ENCODE assay signal across 8 cellular contexts in genomic region chrX:57821703-57822375, GRCh38.
DNase-seq lines count a peak whose midpoint lies in the region; ATAC-seq, FAIRE-seq and TF ChIP-seq lines count a peak whose summit lies in the region.

No MANE protein-coding gene starts in this region.

- H3K36me3 ChIP-seq in Peyer's patch (no peaks in the 10 kb centered on the region), bronchial epithelial cell (ENCODE audit: control insufficient read depth, insufficient read depth, low read length) (no peaks in the 10 kb centered on the region), kidney (ENCODE audit: control insufficient read depth in 1 of 2, insufficient read depth in 2 of 2, low read length in 2 of 2) (no peaks in the 10 kb centered on the region), stomach smooth muscle (ENCODE audit: control insufficient read depth in 2 of 2, insufficient read depth in 2 of 2, low read length in 2 of 2) (no peaks in the 10 kb centered on the region)

- TF ChIP-seq POLR2A in Peyer's patch (IDR thresholded peaks at IDR 0.05): no peak

- H3K27ac ChIP-seq in Peyer's patch (no peak overlapping the region), kidney (ENCODE audit: low read depth in 2 of 2, low read length in 2 of 2) (no peak overlapping the region), stomach smooth muscle (ENCODE audit: low read length) (no peak overlapping the region)

- intact Hi-C loops in kidney (cut with DNase I): loop anchor here (10.0 kb wide), 1 partner anchor 103 kb away; no protein-coding TSS in a partner anchor

- no peaks in the 10 kb centered on the region for H3K4me1 ChIP-seq in Peyer's patch
- H3K4me1 ChIP-seq in kidney (ENCODE audit: control insufficient read depth in 1 of 2, insufficient read depth in 1 of 2, low read depth in 1 of 2, low read length in 2 of 2): no peaks in the 10 kb centered on the region
- H3K4me1 ChIP-seq in stomach smooth muscle (ENCODE audit: control insufficient read depth, insufficient read depth, low read length): no peaks in the 10 kb centered on the region

- DNase-seq in DMS153 (lab: John Stamatoyannopoulos, UW) (peak; percentile 23), LNCaP clone FGC (ENCODE audit: low read depth) (peak; percentile 18), Peyer's patch (peak in 1 of 3 donors; percentile 53), bronchial epithelial cell (ENCODE audit: low read depth) (peak; percentile 40), kidney (no peak), GF-D8 (lab: John Stamatoyannopoulos, UW) (no peak)

- H3K4me3 ChIP-seq in LNCaP clone FGC (ENCODE audit: low read depth, low read length) (no peak overlapping the region), Peyer's patch (no peak overlapping the region), bronchial epithelial cell (ENCODE audit: low read depth, low read length) (no peak overlapping the region), kidney (ENCODE audit: low read length in 2 of 2) (peak overlapping the region; percentile 55 to 58), stomach smooth muscle (ENCODE audit: low read length in 2 of 2) (peak overlapping the region; percentile 41 to 67)

- H3K9ac ChIP-seq in kidney (ENCODE audit: low read length in 2 of 2) (peak overlapping the region in 1 of 2 donors; percentile 12), stomach smooth muscle (ENCODE audit: low read length in 2 of 2) (no peak overlapping the region)

- peak; percentile 86 for ATAC-seq in GM19395 (IDR thresholded peaks at IDR 0.05; ENCODE audit: unreplicated experiment)

- H3K27me3 ChIP-seq in Peyer's patch (no peaks in the 10 kb centered on the region), bronchial epithelial cell (ENCODE audit: control insufficient read depth, insufficient read depth, low read length) (no peaks in the 10 kb centered on the region), stomach smooth muscle (ENCODE audit: control insufficient read depth in 1 of 2, insufficient read depth in 2 of 2, low read length in 2 of 2) (no peaks in the 10 kb centered on the region)

- FAIRE-seq in bronchial epithelial cell (lab: Jason Lieb, UNC): no peak
- peak; percentile 96 for FAIRE-seq in kidney (lab: Jason Lieb, UNC)

- TF ChIP-seq CTCF in LNCaP clone FGC (IDR thresholded peaks at IDR 0.05; ENCODE audit: control insufficient read depth, extremely low read depth, insufficient read depth) (peak; percentile 62), Peyer's patch (IDR thresholded peaks at IDR 0.05) (peak in 5 of 6 experiments; percentile 50 to 79 (median 72)), bronchial epithelial cell (IDR thresholded peaks at IDR 0.05; ENCODE audit: insufficient read depth, low read length, severe bottlenecking) (peak; percentile 47), kidney (IDR thresholded peaks at IDR 0.05; ENCODE audit: borderline replicate concordance, extremely low read depth, insufficient read depth) (peak; percentile 74)

- H3K9me3 ChIP-seq in Peyer's patch: no peaks in the 10 kb centered on the region
- no peaks in the 10 kb centered on the region for H3K9me3 ChIP-seq in kidney (ENCODE audit: control insufficient read depth in 1 of 2, low read length in 2 of 2)
- no peaks in the 10 kb centered on the region for H3K9me3 ChIP-seq in stomach smooth muscle (ENCODE audit: control insufficient read depth in 2 of 2, low read length in 2 of 2)

Comparison
In these comparisons a context has a peak if more than half of its experiments do, and no peak if none do; other contexts are left out.
1. DNase-seq: peak in DMS153 (single experiment), LNCaP clone FGC (single experiment) and bronchial epithelial cell (single experiment); none in kidney (single experiment) and GF-D8 (single experiment).
2. H3K4me3 ChIP-seq: peak in kidney (2 of 2) and stomach smooth muscle (2 of 2); none in LNCaP clone FGC (single experiment), Peyer's patch (0 of 4) and bronchial epithelial cell (single experiment).
3. Peak in every context shown above with its lines, with median percentiles within 50 percentile points of each other: CTCF ChIP-seq.